Comparison of ENCODE assay signal across 16 cellular contexts in genomic region chr16:27512061-27512460, GRCh38. TPM values are rescaled to one million over a fixed set of nuclear protein-coding genes. Genes with fewer than 3 reads are reported as not detected.
DNase-seq lines count a peak whose midpoint lies in the region; ATAC-seq and TF ChIP-seq lines count a peak whose summit lies in the region.
"Had no signal": no experiment of that assay in that cellular context is flagged by ENCODE, and none has a peak within 500 bp of the region (broad histone marks: within the 10 kb centered on the region; RNA-seq: fewer than 3 reads in every experiment).

No MANE protein-coding gene starts in this region.

- ATAC-seq in activated T-helper 17 cell treated with anti-CD3 and anti-CD28 coated beads, Interleukin-2, amount 50 U/mL, for 72 hours (replicated peaks) = no peak
- peak in 1 of 2 donors; percentile 12 for ATAC-seq in right cardiac atrium
- ATAC-seq in psoas muscle = no peak
- ATAC-seq in HG02973 (IDR thresholded peaks at IDR 0.05; ENCODE audit: unreplicated experiment) = no peak

- H3K9me3 ChIP-seq in right cardiac atrium (ENCODE audit: control insufficient read depth, low read length) (no peaks in the 10 kb centered on the region), psoas muscle (no peaks in the 10 kb centered on the region)
- H3K9me3 ChIP-seq: MG63 had no signal

- H3K4me3 Mint-ChIP-seq in activated T-helper 17 cell treated with anti-CD3 and anti-CD28 coated beads, Interleukin-2, amount 50 U/mL, for 72 hours = no peak overlapping the region
- H3K4me3 Mint-ChIP-seq: H9 had no signal

- H3K4me1 Mint-ChIP-seq in activated T-helper 17 cell treated with anti-CD3 and anti-CD28 coated beads, Interleukin-2, amount 50 U/mL, for 72 hours = no peaks in the 10 kb centered on the region
- H3K4me1 Mint-ChIP-seq: H9 had no signal

- H3K36me3 ChIP-seq in psoas muscle (ENCODE audit: insufficient read depth in 1 of 2, low read depth in 1 of 2) = peaks cover 0 to 59% of the 10 kb centered on the region in 2 donors

- no peak overlapping the region for H3K4me3 ChIP-seq in right cardiac atrium (ENCODE audit: low read length)
- H3K4me3 ChIP-seq in psoas muscle = no peak overlapping the region
- H3K4me3 ChIP-seq: MG63 had no signal

- DNase-seq in right cardiac atrium (no peak), psoas muscle (no peak), NCI-H345 (lab: John Stamatoyannopoulos, UW) (no peak)
- no peak for DNase-seq in stimulated activated CD4-positive, alpha-beta T cell treated with anti-CD3 and anti-CD28 coated beads, Interleukin-2, amount 100 ng/mL, for 24 hours
- DNase-seq: DMS79 treated with DMSO at 0.1 percent for 48 hours, H9, IMR-90, Karpas-422, MG63, NCI-H1092, NCI-H1694, NCI-H526 treated with DMSO at 0.1 percent for 48 hours, OCI-M1 had no signal

- peak overlapping the region; percentile 15; the same call in 1 of the 2 replicates for H3K27ac ChIP-seq in VCaP
- peak overlapping the region; percentile 6 for H3K27ac ChIP-seq in right cardiac atrium (ENCODE audit: low read length)
- H3K27ac ChIP-seq in psoas muscle = peak overlapping the region; percentile 63

- H3K27ac Mint-ChIP-seq in activated T-helper 17 cell treated with anti-CD3 and anti-CD28 coated beads, Interleukin-2, amount 50 U/mL, for 72 hours = peak overlapping the region; percentile 20

- 66% methylated on average over 7 of the region's 7 CpGs for WGBS in right cardiac atrium
- 73 to 87% (median 75%) methylated on average over 7 of the region's 7 CpGs for WGBS in psoas muscle, 3 donors

- intact Hi-C loops in right cardiac atrium (cut with DNase I) (no loop called here), psoas muscle (cut with DNase I) (no loop called here)

- H3K4me1 ChIP-seq in right cardiac atrium (ENCODE audit: control insufficient read depth, insufficient read depth, low read length) (no peaks in the 10 kb centered on the region), psoas muscle (peaks cover 27% of the 10 kb centered on the region)

- H3K9me3 Mint-ChIP-seq in activated T-helper 17 cell treated with anti-CD3 and anti-CD28 coated beads, Interleukin-2, amount 50 U/mL, for 72 hours = no peaks in the 10 kb centered on the region
- H3K9me3 Mint-ChIP-seq: H9 had no signal

- H3K27me3 ChIP-seq in right cardiac atrium (ENCODE audit: control insufficient read depth, insufficient read depth) = no peaks in the 10 kb centered on the region
- H3K27me3 ChIP-seq in psoas muscle (ENCODE audit: insufficient read depth in 3 of 3, low read length in 2 of 3) = no peaks in the 10 kb centered on the region
- H3K27me3 ChIP-seq: MG63 had no signal

- TF ChIP-seq CTCF in VCaP (conservative IDR thresholded peaks at IDR 0.05) (no peak), psoas muscle (IDR thresholded peaks at IDR 0.05) (no peak)

- H3K36me3 Mint-ChIP-seq in activated T-helper 17 cell treated with anti-CD3 and anti-CD28 coated beads, Interleukin-2, amount 50 U/mL, for 72 hours (ENCODE audit: low read depth) = peaks cover 65% of the 10 kb centered on the region

- H3K27me3 Mint-ChIP-seq in activated T-helper 17 cell treated with anti-CD3 and anti-CD28 coated beads, Interleukin-2, amount 50 U/mL, for 72 hours = no peaks in the 10 kb centered on the region

RNA-seq across cellular contexts. Expression of gene GTF3C1, which starts 37.7 kb away (rescaled TPM):
- 10 to 100 TPM; 56.1 to 60.4 TPM for total RNA-seq in activated T-helper 17 cell treated with anti-CD3 and anti-CD28 coated beads, Interleukin-2, amount 50 U/mL, for 72 hours
- 10 to 100 TPM; 49.8 to 58.6 (median 57.4) TPM for total RNA-seq in right cardiac atrium
- polyA plus RNA-seq in right cardiac atrium = 49.0 TPM
- total RNA-seq in psoas muscle = 10 to 100 TPM; 35.2 to 95.5 (median 55.5) TPM
- 10 to 100 TPM; 37.6 to 57.9 (median 47.4) TPM for polyA plus RNA-seq in psoas muscle

RNA-seq across cellular contexts. Expression of gene KATNIP, which starts 37.9 kb away (rescaled TPM):
- 10 to 100 TPM; 12.9 to 14.3 TPM for total RNA-seq in activated T-helper 17 cell treated with anti-CD3 and anti-CD28 coated beads, Interleukin-2, amount 50 U/mL, for 72 hours
- total RNA-seq in right cardiac atrium (10 to 100 TPM; 10.0 to 13.4 (median 12.3) TPM), psoas muscle (1 to 10 TPM; 4.5 to 8.7 (median 6.4) TPM)
- polyA plus RNA-seq in right cardiac atrium (7.0 TPM), psoas muscle (1 to 10 TPM; 4.7 to 9.6 (median 5.3) TPM)

Comparison
In these comparisons a context has a peak if more than half of its experiments do, and no peak if none do; other contexts are left out.
1. H3K27ac ChIP-seq: peak in every context shown above with its lines; median percentile 63 in psoas muscle; 15 in VCaP; 6 in right cardiac atrium.